8 cellular contexts compared by ENCODE assay signal in genomic region chr13:49997935-49998334, GRCh38. TPM values are rescaled to one million over a fixed set of nuclear protein-coding genes. Genes with fewer than 3 reads are reported as not detected.
DNase-seq lines count a peak whose midpoint lies in the region; ATAC-seq lines count a peak whose summit lies in the region.

No MANE protein-coding gene starts in this region.

- ATAC-seq in central memory CD8-positive, alpha-beta T cell (replicated peaks; ENCODE audit: extremely low read depth, poor library complexity, severe bottlenecking) = no peak
- ATAC-seq in naive B cell (ENCODE audit: low read depth in 2 of 2) (no peak), GM19035 (IDR thresholded peaks at IDR 0.05; ENCODE audit: unreplicated experiment) (no peak)

- H3K4me3 Mint-ChIP-seq in central memory CD8-positive, alpha-beta T cell = peak overlapping the region; percentile 75
- H3K4me3 Mint-ChIP-seq in naive B cell = peak overlapping the region; percentile 83 to 97 (median 93)

- H3K4me3 ChIP-seq in BLaER1 treated with 17β-estradiol and CSF1 and Interleukin-3, amounts not matched to agents 10 nM and 100 nM = peak overlapping the region; percentile 69 to 95 (median 84)

- no peaks in the 10 kb centered on the region for H3K27me3 Mint-ChIP-seq in central memory CD8-positive, alpha-beta T cell
- H3K27me3 Mint-ChIP-seq in naive B cell = no peaks in the 10 kb centered on the region

- H3K4me1 Mint-ChIP-seq in central memory CD8-positive, alpha-beta T cell = peaks cover 29% of the 10 kb centered on the region
- H3K4me1 Mint-ChIP-seq in naive B cell = peaks cover 25 to 63% (median 56%) of the 10 kb centered on the region in 3 donors

- peaks cover 45 to 60% (median 49%) of the 10 kb centered on the region in 11 experiments for H3K36me3 ChIP-seq in BLaER1 treated with 17β-estradiol and CSF1 and Interleukin-3, amounts not matched to agents 10 nM and 100 nM

- H3K4me2 ChIP-seq in BLaER1 treated with 17β-estradiol and CSF1 and Interleukin-3, amounts not matched to agents 10 nM and 100 nM = peak overlapping the region; percentile 70 to 95 (median 90)

- H3K9me3 Mint-ChIP-seq in central memory CD8-positive, alpha-beta T cell = no peaks in the 10 kb centered on the region
- H3K9me3 Mint-ChIP-seq in naive B cell = no peaks in the 10 kb centered on the region

- no peaks in the 10 kb centered on the region for H3K27me3 ChIP-seq in BLaER1 treated with 17β-estradiol and CSF1 and Interleukin-3, amounts not matched to agents 10 nM and 100 nM

- H3K9ac ChIP-seq in BLaER1 treated with 17β-estradiol and CSF1 and Interleukin-3, amounts not matched to agents 10 nM and 100 nM = peak overlapping the region; percentile 95 to 100 (median 99)

- H3K36me3 Mint-ChIP-seq in central memory CD8-positive, alpha-beta T cell (ENCODE audit: insufficient read depth) = peaks cover 42% of the 10 kb centered on the region
- peaks cover 7 to 10% of the 10 kb centered on the region in 2 donors for H3K36me3 Mint-ChIP-seq in naive B cell

- H3K27ac Mint-ChIP-seq in central memory CD8-positive, alpha-beta T cell (ENCODE audit: low read depth) = peak overlapping the region; percentile 71
- H3K27ac Mint-ChIP-seq in naive B cell = peak overlapping the region in 4 of 6 donors; percentile 21 to 97 (median 90)

- H3K27ac ChIP-seq in BLaER1 treated with 17β-estradiol and CSF1 and Interleukin-3, amounts not matched to agents 10 nM and 100 nM = peak overlapping the region; percentile 92 to 100 (median 99); a peak in 21 of 22 replicates

- H3K9me3 ChIP-seq in BLaER1 treated with 17β-estradiol and CSF1 and Interleukin-3, amounts not matched to agents 10 nM and 100 nM (replicated peaks in 1 of 11) = no peaks in the 10 kb centered on the region

- H3K4me1 ChIP-seq in BLaER1 treated with 17β-estradiol and CSF1 and Interleukin-3, amounts not matched to agents 10 nM and 100 nM = peaks cover 55 to 78% (median 69%) of the 10 kb centered on the region in 10 experiments

- H4K20me1 ChIP-seq in BLaER1 treated with 17β-estradiol and CSF1 and Interleukin-3, amounts not matched to agents 10 nM and 100 nM = peaks cover 32 to 51% (median 49%) of the 10 kb centered on the region in 11 experiments; a peak in 21 of 22 replicates

- DNase-seq in LHCN-M2 (ENCODE audit: low read depth) (peak; percentile 9), naive B cell (no peak), SKM-1 treated with dmso at 0.1 percent for 144 hours (lab: John Stamatoyannopoulos, UW; ENCODE audit: unreplicated experiment) (no peak), SHP77 treated with DMSO at 0.1 percent for 48 hours (lab: John Stamatoyannopoulos, UW) (no peak)
- DNase-seq in central memory CD8-positive, alpha-beta T cell (ENCODE audit: low spot score in 2 of 2) = no peak
- no peak for DNase-seq in activated CD4-positive, CD25-positive, alpha-beta regulatory T cell treated with anti-CD3 and anti-CD28 coated beads, Interleukin-2, amount 50 U/mL, for 72 hours

RNA-seq across cellular contexts. Expression of gene TRIM13, which starts 1.1 kb away (rescaled TPM):
- total RNA-seq in LHCN-M2 (2014; rRNA removed) = 16.9 and 18.2 TPM in 2 replicates
- polyA plus RNA-seq in LHCN-M2 (2012) = 11.3 TPM
- polyA plus RNA-seq in naive B cell (ENCODE audit: low read depth in 6 of 6) = 10 to 100 TPM; 27.4 to 42.0 (median 29.8) TPM

RNA-seq across cellular contexts. Expression of gene KCNRG, which starts 17.3 kb away (rescaled TPM):
- 1.2 and 2.6 TPM in 2 replicates for total RNA-seq in LHCN-M2 (2014; rRNA removed)
- 0.57 TPM for polyA plus RNA-seq in LHCN-M2 (2012)
- polyA plus RNA-seq in naive B cell (ENCODE audit: low read depth in 6 of 6) = 1 to 10 TPM in 2 of 6 donors, under 1 TPM in 3, not detected in 1; 0.66 to 1.7 (median 0.88) TPM
